Comparison of ENCODE assay signal across 18 cellular contexts in genomic region chr7:1806354-1806753, GRCh38.
A peak's percentile ranks its signal among the peaks of the same experiment; 100 is the strongest.
DNase-seq lines count a peak whose midpoint lies in the region; ATAC-seq and TF ChIP-seq lines count a peak whose summit lies in the region.
"Had no signal": no experiment of that assay in that cellular context is flagged by ENCODE, and none has a peak within 500 bp of the region (broad histone marks: within the 10 kb centered on the region; RNA-seq: fewer than 3 reads in every experiment).

No MANE protein-coding gene starts in this region.

- intact Hi-C loops in spleen (cut with DNase I; ENCODE audit: low total_unique reads), result no loop called here

- WGBS in spleen, 5 donors, result 83 to 86% (median 85%) methylated on average over 14 of the region's 14 CpGs

- peaks cover 9% of the 10 kb centered on the region for H3K27me3 Mint-ChIP-seq in activated CD8-positive, alpha-beta memory T cell treated with anti-CD3 and anti-CD28 coated beads, Interleukin-2, amount 10 ng/mL, durations not matched to agents 7 days and 5 days

- H3K4me3 ChIP-seq in spleen, result no peak overlapping the region
- H3K4me3 ChIP-seq: BLaER1, GM12878 had no signal

- peak; percentile 29 for DNase-seq in activated CD8-positive, alpha-beta memory T cell treated with anti-CD3 and anti-CD28 coated beads, Interleukin-2, amount 10 ng/mL, durations not matched to agents 7 days and 5 days
- no peak for DNase-seq in activated CD8-positive, alpha-beta memory T cell treated with anti-CD3 and anti-CD28 coated beads, Interleukin-2, amount 50 U/mL, for 48 hours
- DNase-seq in spleen, result peak; percentile 30
- DNase-seq in ureter (ENCODE audit: low spot score), result peak; percentile 5
- no peak for DNase-seq in DMS153 treated with DMSO at 0.1 percent for 48 hours (lab: John Stamatoyannopoulos, UW; ENCODE audit: unreplicated experiment)
- DNase-seq in H4 (ENCODE audit: low spot score), result no peak
- DNase-seq: 8988T; AML-193; Calu3; CD4-positive, CD25-positive, alpha-beta regulatory T cell; DMS 273 treated with DMSO at 0.1 percent for 48 hours; DMS79; GOT3; HCEC 1CT; HFFc6 had no signal

- peaks cover 0 to 9% (median 0%) of the 10 kb centered on the region in 8 donors for H3K9me3 ChIP-seq in spleen

- TF ChIP-seq POLR2A in spleen (IDR thresholded peaks at IDR 0.05), result no peak

- H3K9me3 Mint-ChIP-seq in activated CD8-positive, alpha-beta memory T cell treated with anti-CD3 and anti-CD28 coated beads, Interleukin-2, amount 10 ng/mL, durations not matched to agents 7 days and 5 days (ENCODE audit: low read depth), result no peaks in the 10 kb centered on the region
- H3K9me3 Mint-ChIP-seq: HFFc6 had no signal

- no peaks in the 10 kb centered on the region for H3K36me3 ChIP-seq in spleen
- H3K36me3 ChIP-seq: BLaER1 had no signal

- CTCF ChIA-PET in activated CD8-positive, alpha-beta memory T cell treated with anti-CD3 and anti-CD28 coated beads, Interleukin-2, amount 10 ng/mL, durations not matched to agents 7 days and 5 days (lab: Charles Lee), result no interaction called here

- no peaks in the 10 kb centered on the region for H3K36me3 Mint-ChIP-seq in activated CD8-positive, alpha-beta memory T cell treated with anti-CD3 and anti-CD28 coated beads, Interleukin-2, amount 10 ng/mL, durations not matched to agents 7 days and 5 days
- H3K36me3 Mint-ChIP-seq: CD4-positive, CD25-positive, alpha-beta regulatory T cell had no signal

- no peak overlapping the region for H3K4me3 Mint-ChIP-seq in activated CD8-positive, alpha-beta memory T cell treated with anti-CD3 and anti-CD28 coated beads, Interleukin-2, amount 10 ng/mL, durations not matched to agents 7 days and 5 days
- H3K4me3 Mint-ChIP-seq: CD4-positive, CD25-positive, alpha-beta regulatory T cell; HFFc6 had no signal

- no peak for TF ChIP-seq CTCF in spleen (IDR thresholded peaks at IDR 0.05 in 8 of 11, conservative IDR thresholded peaks at IDR 0.05 in 3 of 11)

- no peaks in the 10 kb centered on the region for H3K27me3 ChIP-seq in spleen (replicated peaks in 1 of 7)
- H3K27me3 ChIP-seq: BLaER1 had no signal

- H3K4me1 ChIP-seq in spleen, result peaks cover 0 to 5% (median 0%) of the 10 kb centered on the region in 6 donors
- H3K4me1 ChIP-seq: BLaER1 had no signal

- H3K27ac ChIP-seq in spleen, result no peak overlapping the region
- H3K27ac ChIP-seq: BLaER1 had no signal

- ATAC-seq in activated CD8-positive, alpha-beta memory T cell treated with anti-CD3 and anti-CD28 coated beads, Interleukin-2, amount 10 ng/mL, durations not matched to agents 7 days and 5 days, result no peak
- ATAC-seq in GM21825 (IDR thresholded peaks at IDR 0.05; ENCODE audit: unreplicated experiment), result no peak
- ATAC-seq: GM12878 had no signal

- H3K4me1 Mint-ChIP-seq in activated CD8-positive, alpha-beta memory T cell treated with anti-CD3 and anti-CD28 coated beads, Interleukin-2, amount 10 ng/mL, durations not matched to agents 7 days and 5 days, result no peaks in the 10 kb centered on the region
- H3K4me1 Mint-ChIP-seq: CD4-positive, CD25-positive, alpha-beta regulatory T cell had no signal

- H3K27ac Mint-ChIP-seq in activated CD8-positive, alpha-beta memory T cell treated with anti-CD3 and anti-CD28 coated beads, Interleukin-2, amount 10 ng/mL, durations not matched to agents 7 days and 5 days, result no peak overlapping the region
- H3K27ac Mint-ChIP-seq: CD4-positive, CD25-positive, alpha-beta regulatory T cell; HFFc6 had no signal

Comparison
In these comparisons a context has a peak if more than half of its experiments do, and no peak if none do; other contexts are left out.
1. DNase-seq: peak in activated CD8-positive, alpha-beta memory T cell treated with anti-CD3 and anti-CD28 coated beads, Interleukin-2, amount 10 ng/mL, durations not matched to agents 7 days and 5 days (single experiment), spleen (single experiment) and ureter (single experiment); none in activated CD8-positive, alpha-beta memory T cell treated with anti-CD3 and anti-CD28 coated beads, Interleukin-2, amount 50 U/mL, for 48 hours (single experiment), DMS153 treated with DMSO at 0.1 percent for 48 hours (single experiment) and H4 (single experiment).